ENCODE assay signal across 14 cellular contexts in genomic region chr20:62733250-62733842, GRCh38. TPM values are rescaled to one million over a fixed set of nuclear protein-coding genes. Genes with fewer than 3 reads are reported as not detected.
"Had no signal": no experiment of that assay in that cellular context is flagged by ENCODE, and none has a peak within 500 bp of the region (broad histone marks: within the 10 kb centered on the region; RNA-seq: fewer than 3 reads in every experiment).

No MANE protein-coding gene starts in this region.

- H3K4me3 ChIP-seq: gastroesophageal sphincter, psoas muscle, suprapubic skin, upper lobe of left lung had no signal

- H3K27me3 Mint-ChIP-seq: effector memory CD8-positive, alpha-beta T cell had no signal

- H3K27me3 ChIP-seq: upper lobe of left lung had no signal

- H3K27ac Mint-ChIP-seq: activated T-helper 1 cell treated with anti-CD3 and anti-CD28 coated beads, Interleukin-12 subunit alpha, Interleukin-12 subunit beta, Interleukin-2, Interleukin-4 antibody, amounts not matched to agents 30 ng/mL and 10 ng/mL and 1 ng/mL, durations not matched to agents 14 hours and 24 hours and 36 hours; dendritic cell treated with granulocyte-macrophage colony-stimulating factor and Interleukin-4, amounts not matched to agents 40 ng/mL and 50 ng/mL, for 4 days had no signal

- H3K9me3 ChIP-seq: gastroesophageal sphincter, psoas muscle, suprapubic skin, upper lobe of left lung had no signal

- H3K4me3 Mint-ChIP-seq: activated T-helper 1 cell treated with anti-CD3 and anti-CD28 coated beads, Interleukin-12 subunit alpha, Interleukin-12 subunit beta, Interleukin-2, Interleukin-4 antibody, amounts not matched to agents 30 ng/mL and 10 ng/mL and 1 ng/mL, durations not matched to agents 14 hours and 24 hours and 36 hours; dendritic cell treated with granulocyte-macrophage colony-stimulating factor and Interleukin-4, amounts not matched to agents 40 ng/mL and 50 ng/mL, for 4 days; effector memory CD8-positive, alpha-beta T cell; T-helper 2 cell treated with Interferon-gamma antibody and Interleukin-4, amounts not matched to agents 5 μg/mL and 100 μg/mL, for 36 hours had no signal

- ATAC-seq: effector memory CD8-positive, alpha-beta T cell; gastroesophageal sphincter; psoas muscle; stimulated activated naive CD8-positive, alpha-beta T cell treated with anti-CD3 and anti-CD28 coated beads, Interleukin-15, Interleukin-2, amounts not matched to agents 100 U/mL and 50 U/mL, for 24 hours had no signal

- H3K27ac ChIP-seq: gastroesophageal sphincter, psoas muscle, suprapubic skin, upper lobe of left lung had no signal

- H3K36me3 ChIP-seq: gastroesophageal sphincter, suprapubic skin, upper lobe of left lung had no signal

- DNase-seq: activated naive CD4-positive, alpha-beta T cell; cerebellar nuclear complex; effector memory CD8-positive, alpha-beta T cell; stimulated activated CD4-positive, alpha-beta T cell treated with anti-CD3 and anti-CD28 coated beads, Interleukin-12 subunit alpha, Interleukin-12 subunit beta, amount 100 ng/mL, for 4 hours; stimulated activated naive CD8-positive, alpha-beta T cell treated with anti-CD3 and anti-CD28 coated beads, Interleukin-15, Interleukin-2, amounts not matched to agents 100 U/mL and 50 U/mL, for 24 hours; upper lobe of left lung had no signal

- H3K9me3 Mint-ChIP-seq: activated T-helper 1 cell treated with anti-CD3 and anti-CD28 coated beads, Interleukin-12 subunit alpha, Interleukin-12 subunit beta, Interleukin-2, Interleukin-4 antibody, amounts not matched to agents 30 ng/mL and 10 ng/mL and 1 ng/mL, durations not matched to agents 14 hours and 24 hours and 36 hours; dendritic cell treated with granulocyte-macrophage colony-stimulating factor and Interleukin-4, amounts not matched to agents 40 ng/mL and 50 ng/mL, for 4 days; effector memory CD8-positive, alpha-beta T cell; T-helper 2 cell treated with Interferon-gamma antibody and Interleukin-4, amounts not matched to agents 5 μg/mL and 100 μg/mL, for 36 hours had no signal

RNA-seq across cellular contexts. Expression of gene NTSR1, which starts 24.7 kb away (rescaled TPM):
- total RNA-seq: activated T-helper 1 cell treated with anti-CD3 and anti-CD28 coated beads, Interleukin-12 subunit alpha, Interleukin-12 subunit beta, Interleukin-2, Interleukin-4 antibody, amounts not matched to agents 30 ng/mL and 10 ng/mL and 1 ng/mL, durations not matched to agents 14 hours and 24 hours and 36 hours; epithelial cell of proximal tubule; myocyte had no signal
